Comparison of ENCODE assay signal across 8 cellular contexts in the genomic region with DNA sequence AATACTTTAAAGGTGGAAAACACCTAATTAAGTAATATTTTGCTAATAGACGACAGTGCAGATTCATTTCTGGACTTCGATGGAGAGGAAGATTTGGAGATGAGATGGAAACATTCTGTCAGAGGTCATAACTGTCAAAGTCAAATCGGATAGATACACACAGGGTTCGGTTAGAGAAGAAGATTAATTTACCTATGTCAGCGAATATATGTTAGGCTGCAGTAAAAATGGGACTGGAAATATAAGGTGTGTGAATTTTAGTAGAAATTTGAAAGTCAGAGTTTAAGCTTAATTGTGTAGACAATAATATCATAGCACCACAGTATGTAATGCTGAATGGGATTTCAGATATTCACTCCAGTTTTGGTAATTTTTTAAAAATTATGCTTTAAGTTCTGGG.
"Had no signal": no experiment of that assay in that cellular context is flagged by ENCODE, and none has a peak within 500 bp of the region (broad histone marks: within the 10 kb centered on the region; RNA-seq: fewer than 3 reads in every experiment).

No MANE protein-coding gene starts in this region.

- FAIRE-seq: G401.6, GM12878, GM12891, GM12892, GM18507, GM19239 had no signal

- DNase-seq: GDM1, GF-D8 had no signal

- H3K4me3 ChIP-seq: GM12878 had no signal

- ATAC-seq: GM12878 had no signal
